In the genomic region with DNA sequence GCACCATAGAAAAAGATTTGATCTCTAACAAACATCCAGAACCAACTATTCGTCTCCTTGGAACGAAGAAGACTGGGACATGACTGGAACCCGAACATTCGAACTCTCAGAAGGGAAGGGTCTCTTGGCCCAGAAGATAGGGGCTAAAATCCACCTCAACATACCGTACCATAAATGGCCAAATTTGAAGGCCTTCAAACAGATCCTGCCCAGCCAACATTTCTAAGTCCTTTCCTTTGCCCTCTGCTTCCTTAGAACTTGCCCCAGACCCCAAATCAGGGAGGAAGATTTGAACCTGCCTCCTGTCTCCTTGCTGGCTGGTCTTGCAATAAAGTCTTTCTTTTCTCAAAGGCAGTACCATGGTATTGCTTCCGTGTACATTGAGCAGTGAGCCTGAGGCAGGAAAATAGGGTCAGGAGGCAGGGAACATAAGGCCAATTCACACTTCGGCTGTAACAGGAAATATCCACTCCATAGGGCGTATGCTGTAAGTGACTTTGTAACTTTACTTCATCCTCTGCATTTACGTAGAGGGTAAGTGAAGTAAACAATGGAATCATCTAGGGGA, we compare ENCODE assay signal across 11 cellular contexts. TPM values are rescaled to one million over a fixed set of nuclear protein-coding genes. Genes with fewer than 3 reads are reported as not detected.
DNase-seq lines count a peak whose midpoint lies in the region; ATAC-seq and TF ChIP-seq lines count a peak whose summit lies in the region.
"Had no signal": no experiment of that assay in that cellular context is flagged by ENCODE, and none has a peak within 500 bp of the region (broad histone marks: within the 10 kb centered on the region; RNA-seq: fewer than 3 reads in every experiment).

No MANE protein-coding gene starts in this region.

- intact Hi-C loops in MCF 10A (cut with micrococcal nuclease) (no loop called here), transverse colon (cut with DNase I; ENCODE audit: low total_unique reads) (no loop called here)

- CTCF ChIA-PET in MCF 10A (lab: Yijun Ruan, JAX), result interaction anchor here (0.9 kb wide), 1 partner anchor 135 kb away, joined by 3 read pairs; no protein-coding TSS in a partner anchor

- H3K4me3 Mint-ChIP-seq in activated T-cell treated with anti-CD3 and anti-CD28 coated beads, Interleukin-2, amount 50 U/mL, for 72 hours, result peak overlapping the region; percentile 56 to 81
- peak overlapping the region; percentile 81 for H3K4me3 Mint-ChIP-seq in MCF 10A (ENCODE audit: unreplicated experiment)

- no peak overlapping the region for H3K27ac Mint-ChIP-seq in activated T-cell treated with anti-CD3 and anti-CD28 coated beads, Interleukin-2, amount 50 U/mL, for 72 hours
- no peak overlapping the region for H3K27ac Mint-ChIP-seq in MCF 10A (ENCODE audit: low read depth, unreplicated experiment)

- no peak for TF ChIP-seq EP300 in transverse colon (IDR thresholded peaks at IDR 0.05; ENCODE audit: low read depth)

- no peaks in the 10 kb centered on the region for H3K9me3 Mint-ChIP-seq in activated T-cell treated with anti-CD3 and anti-CD28 coated beads, Interleukin-2, amount 50 U/mL, for 72 hours
- H3K9me3 Mint-ChIP-seq in MCF 10A (ENCODE audit: unreplicated experiment), result no peaks in the 10 kb centered on the region

- no peak for ATAC-seq in activated T-cell treated with anti-CD3 and anti-CD28 coated beads, Interleukin-2, amount 50 U/mL, for 72 hours (replicated peaks in 1 of 2)
- ATAC-seq in GM18861 (IDR thresholded peaks at IDR 0.05; ENCODE audit: unreplicated experiment), result no peak

- H3K4me3 ChIP-seq in mucosa of rectum (ENCODE audit: low read length in 2 of 2), result no peak overlapping the region
- no peak overlapping the region for H3K4me3 ChIP-seq in transverse colon

- H3K36me3 ChIP-seq in mucosa of rectum (ENCODE audit: control insufficient read depth in 2 of 2, insufficient read depth in 2 of 2, low read length in 2 of 2), result no peaks in the 10 kb centered on the region
- no peaks in the 10 kb centered on the region for H3K36me3 ChIP-seq in transverse colon

- no peaks in the 10 kb centered on the region for H3K9me3 ChIP-seq in mucosa of rectum (ENCODE audit: control insufficient read depth in 2 of 2, low read length in 2 of 2)
- no peaks in the 10 kb centered on the region for H3K9me3 ChIP-seq in transverse colon

- H3K4me1 Mint-ChIP-seq in activated T-cell treated with anti-CD3 and anti-CD28 coated beads, Interleukin-2, amount 50 U/mL, for 72 hours (ENCODE audit: low read depth), result no peaks in the 10 kb centered on the region
- H3K4me1 Mint-ChIP-seq in MCF 10A (ENCODE audit: insufficient read depth, unreplicated experiment), result peaks cover 13% of the 10 kb centered on the region

- TF ChIP-seq POLR2A in transverse colon (IDR thresholded peaks at IDR 0.05), result no peak

- H3K27ac ChIP-seq in mucosa of rectum (ENCODE audit: low read depth in 2 of 2, low read length in 2 of 2), result peak overlapping the region; percentile 16 to 25
- H3K27ac ChIP-seq in transverse colon, result peak overlapping the region; percentile 91 to 97 (median 92)

- TSS peak; percentile 45 for BruUV-seq in MCF 10A (replicated peaks; lab: Mats Ljungman, UMichigan)

- H3K4me1 ChIP-seq in mucosa of rectum (ENCODE audit: control insufficient read depth in 2 of 2, insufficient read depth in 2 of 2, low read length in 2 of 2), result peaks cover 16 to 22% of the 10 kb centered on the region in 2 donors
- H3K4me1 ChIP-seq in transverse colon, result peaks cover 0 to 44% (median 33%) of the 10 kb centered on the region in 4 donors

- H3K27me3 ChIP-seq in mucosa of rectum (ENCODE audit: control insufficient read depth in 2 of 2, insufficient read depth in 2 of 2, low read length in 2 of 2), result peaks cover 4 to 7% of the 10 kb centered on the region in 2 donors
- peaks cover 16% of the 10 kb centered on the region for H3K27me3 ChIP-seq in transverse colon

- in situ Hi-C loops in transverse colon (cut with MboI; ENCODE audit: low pct_ligation_motif_present in 1 of 4, low pct_unique_long_range_greater_than_20kb in 1 of 4, low sequenced_read_pairs in 3 of 4), result no loop called here

- 64 to 71% methylated on average over 4 to 9 of the region's 9 CpGs for WGBS in transverse colon (ENCODE audit: low coverage in 1 of 2), 2 donors

- TF ChIP-seq CTCF in MCF 10A (IDR thresholded peaks at IDR 0.05; ENCODE audit: unreplicated experiment) (no peak), transverse colon (IDR thresholded peaks at IDR 0.05) (no peak)

- POLR2A ChIA-PET in MCF 10A (lab: Yijun Ruan, JAX), result interaction anchor here (1.6 kb wide), 1 partner anchor 95 kb away, joined by 5 read pairs; no protein-coding TSS in a partner anchor

- no peak for DNase-seq in activated T-cell treated with anti-CD3 and anti-CD28 coated beads, Interleukin-2, amount 50 U/mL, for 72 hours
- no peak for DNase-seq in activated T-cell treated with anti-CD3 and anti-CD28 coated beads for 4 hours
- no peak for DNase-seq in MCF 10A (ENCODE audit: unreplicated experiment)
- no peak for DNase-seq in transverse colon
- DNase-seq in KG1 (lab: John Stamatoyannopoulos, UW), result no peak
- no peak for DNase-seq in NCI-H2107 (lab: John Stamatoyannopoulos, UW)
- DNase-seq: activated CD8-positive, alpha-beta memory T cell treated with anti-CD3 and anti-CD28 coated beads, Interleukin-2, amount 50 U/mL, for 4 hours; hippocampal formation; stimulated activated CD4-positive, alpha-beta T cell treated with anti-CD3 and anti-CD28 coated beads, Interleukin-4, amount 100 ng/mL, for 4 hours had no signal

- H3K9ac ChIP-seq in mucosa of rectum (ENCODE audit: low read depth in 1 of 2, low read length in 2 of 2), result no peak overlapping the region

- peaks cover 29% of the 10 kb centered on the region for H3K27me3 Mint-ChIP-seq in activated T-cell treated with anti-CD3 and anti-CD28 coated beads, Interleukin-2, amount 50 U/mL, for 72 hours (ENCODE audit: low read depth)
- no peaks in the 10 kb centered on the region for H3K27me3 Mint-ChIP-seq in MCF 10A (ENCODE audit: insufficient read depth, unreplicated experiment)

- H3K36me3 Mint-ChIP-seq in activated T-cell treated with anti-CD3 and anti-CD28 coated beads, Interleukin-2, amount 50 U/mL, for 72 hours (ENCODE audit: insufficient read depth in 2 of 2), result peaks cover 0 to 1% of the 10 kb centered on the region in 2 donors
- peaks cover 7% of the 10 kb centered on the region for H3K36me3 Mint-ChIP-seq in MCF 10A (ENCODE audit: insufficient read depth, unreplicated experiment)

RNA-seq across cellular contexts. Expression of a gene that starts 1.8 kb away (rescaled TPM):
- 1 to 10 TPM in 1 of 2 donors, under 1 TPM in 1; 0.94 to 7.2 TPM for total RNA-seq in activated T-cell treated with anti-CD3 and anti-CD28 coated beads, Interleukin-2, amount 50 U/mL, for 72 hours
- 48.1 and 51.4 TPM in 2 replicates for total RNA-seq in MCF 10A (2022)
- total RNA-seq in transverse colon, result 10 to 100 TPM; 14.6 to 85.4 (median 44.3) TPM
